ENCODE assay signal across 1 cellular context in the genomic region with DNA sequence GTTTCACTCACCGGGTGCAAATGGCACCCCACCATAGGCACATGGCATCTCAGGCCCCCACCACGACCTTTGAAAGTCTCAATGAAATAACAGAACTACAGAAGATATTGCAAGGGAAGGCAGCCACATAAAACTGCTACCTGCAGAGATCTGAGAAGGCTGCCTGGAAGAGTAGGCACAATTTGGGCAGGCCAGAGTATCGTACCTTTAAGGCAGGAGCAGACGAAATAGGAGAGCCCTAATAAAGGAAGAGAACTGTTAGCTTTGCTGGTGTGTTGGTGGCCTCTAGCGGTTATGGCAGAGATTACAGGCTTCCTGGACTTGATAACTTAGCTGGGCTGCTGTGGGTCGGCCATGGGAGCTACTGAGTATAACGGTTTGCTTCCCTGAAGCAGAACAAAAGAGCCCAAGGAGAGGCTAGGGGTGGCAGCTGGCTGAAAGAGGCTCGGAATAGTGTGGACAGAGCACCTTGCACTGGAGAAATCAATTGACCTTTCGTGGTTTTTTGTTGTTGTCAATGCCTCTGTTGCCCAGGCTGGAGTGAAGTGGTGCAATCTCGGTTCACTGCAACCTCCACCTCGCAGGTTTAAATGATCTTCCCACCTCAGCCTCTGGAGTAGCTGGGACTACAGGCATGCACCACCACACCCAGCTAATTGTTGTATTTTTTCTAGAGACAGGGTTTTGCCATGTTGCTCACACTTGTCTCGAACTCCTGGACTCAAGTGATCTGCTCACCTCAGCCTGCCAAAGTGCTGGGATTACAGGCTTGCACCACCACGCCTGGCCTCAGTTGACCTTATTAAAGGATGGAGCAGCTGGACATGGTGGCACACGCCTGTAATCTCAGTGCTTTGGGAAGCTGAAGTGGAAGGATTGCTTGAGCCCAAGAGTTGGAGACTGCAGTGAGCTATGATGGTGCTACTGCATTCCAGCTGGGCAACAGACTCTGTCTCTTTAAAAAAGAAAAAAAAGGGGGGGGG.
TF ChIP-seq lines count a peak whose summit lies in the region.

No MANE protein-coding gene starts in this region.

TF ChIP-seq in K562, 482 proteins besides CTCF, POLR2A, EP300 and RAD21 (continued from another document and continues in another):
- TF ChIP-seq, protein P1, sequence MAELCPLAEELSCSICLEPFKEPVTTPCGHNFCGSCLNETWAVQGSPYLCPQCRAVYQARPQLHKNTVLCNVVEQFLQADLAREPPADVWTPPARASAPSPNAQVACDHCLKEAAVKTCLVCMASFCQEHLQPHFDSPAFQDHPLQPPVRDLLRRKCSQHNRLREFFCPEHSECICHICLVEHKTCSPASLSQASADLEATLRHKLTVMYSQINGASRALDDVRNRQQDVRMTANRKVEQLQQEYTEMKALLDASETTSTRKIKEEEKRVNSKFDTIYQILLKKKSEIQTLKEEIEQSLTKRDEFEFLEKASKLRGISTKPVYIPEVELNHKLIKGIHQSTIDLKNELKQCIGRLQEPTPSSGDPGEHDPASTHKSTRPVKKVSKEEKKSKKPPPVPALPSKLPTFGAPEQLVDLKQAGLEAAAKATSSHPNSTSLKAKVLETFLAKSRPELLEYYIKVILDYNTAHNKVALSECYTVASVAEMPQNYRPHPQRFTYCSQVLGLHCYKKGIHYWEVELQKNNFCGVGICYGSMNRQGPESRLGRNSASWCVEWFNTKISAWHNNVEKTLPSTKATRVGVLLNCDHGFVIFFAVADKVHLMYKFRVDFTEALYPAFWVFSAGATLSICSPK (IDR thresholded peaks at IDR 0.05; ENCODE audit: borderline replicate concordance): no peak
- TF ChIP-seq, protein P2, sequence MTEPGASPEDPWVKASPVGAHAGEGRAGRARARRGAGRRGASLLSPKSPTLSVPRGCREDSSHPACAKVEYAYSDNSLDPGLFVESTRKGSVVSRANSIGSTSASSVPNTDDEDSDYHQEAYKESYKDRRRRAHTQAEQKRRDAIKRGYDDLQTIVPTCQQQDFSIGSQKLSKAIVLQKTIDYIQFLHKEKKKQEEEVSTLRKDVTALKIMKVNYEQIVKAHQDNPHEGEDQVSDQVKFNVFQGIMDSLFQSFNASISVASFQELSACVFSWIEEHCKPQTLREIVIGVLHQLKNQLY (CRISPR knock-in tag; conservative IDR thresholded peaks at IDR 0.05): 0 out of 4 replicates have a peak, but pooled peaks of 1 of the 2 experiments have one; percentile 39
- TF ChIP-seq, protein P3, sequence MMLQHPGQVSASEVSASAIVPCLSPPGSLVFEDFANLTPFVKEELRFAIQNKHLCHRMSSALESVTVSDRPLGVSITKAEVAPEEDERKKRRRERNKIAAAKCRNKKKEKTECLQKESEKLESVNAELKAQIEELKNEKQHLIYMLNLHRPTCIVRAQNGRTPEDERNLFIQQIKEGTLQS (IDR thresholded peaks at IDR 0.05): no peak
- TF ChIP-seq, protein P3 (CRISPR knock-in tag; conservative IDR thresholded peaks at IDR 0.05): peak; percentile 97
- TF ChIP-seq LEF1 (IDR thresholded peaks at IDR 0.05) (no peak), CHD4 (IDR thresholded peaks at IDR 0.05; ENCODE audit: insufficient read depth, insufficient replicate concordance, low read depth, low read length, poor library complexity, severe bottlenecking) (no peak), XRCC5 (IDR thresholded peaks at IDR 0.05; ENCODE audit: low read depth, low read length) (no peak), MECOM (CRISPR knock-in tag; IDR thresholded peaks at IDR 0.05) (no peak), ZNF77 (CRISPR knock-in tag; IDR thresholded peaks at IDR 0.05) (no peak), GATAD2A (IDR thresholded peaks at IDR 0.05) (no peak), ZNF589 (CRISPR knock-in tag; IDR thresholded peaks at IDR 0.05; ENCODE audit: low read depth) (no peak), ZFP36 (IDR thresholded peaks at IDR 0.05; ENCODE audit: low read depth, low read length, partially characterized antibody) (peak; percentile 99), ZNF175 (CRISPR knock-in tag; IDR thresholded peaks at IDR 0.05; ENCODE audit: low read depth) (no peak), GTF2F1 (IDR thresholded peaks at IDR 0.05; ENCODE audit: low read depth, low read length) (peak; percentile 78), NFIC (IDR thresholded peaks at IDR 0.05) (no peak), RFX5 (IDR thresholded peaks at IDR 0.05; ENCODE audit: low read depth, low read length) (0 out of 2 replicates have a peak, but pooled peaks have one; percentile 57), KLF16 (IDR thresholded peaks at IDR 0.05) (no peak), NEUROD1 (IDR thresholded peaks at IDR 0.05; ENCODE audit: borderline replicate concordance, low read depth, low read length, partially characterized antibody) (peak; percentile 64), PPARD (CRISPR knock-in tag; IDR thresholded peaks at IDR 0.05) (no peak), SMC3 (conservative IDR thresholded peaks at IDR 0.05; ENCODE audit: insufficient read depth, low read depth, low read length) (peak; percentile 99), ZZZ3 (IDR thresholded peaks at IDR 0.05) (no peak), RFX1 (IDR thresholded peaks at IDR 0.05) (no peak), RCOR1 (IDR thresholded peaks at IDR 0.05; ENCODE audit: borderline replicate concordance in 1 of 2, low read depth in 2 of 2, low read length in 2 of 2) (peak; percentile 49 to 95; a peak in 2 of 4 replicates), NR4A1 (CRISPR knock-in tag; IDR thresholded peaks at IDR 0.05) (no peak), NR4A1 (tag; IDR thresholded peaks at IDR 0.05) (no peak), HNRNPLL (IDR thresholded peaks at IDR 0.05; ENCODE audit: low read depth, low read length, poor library complexity, severe bottlenecking) (no peak), MAZ (CRISPR knock-in tag; conservative IDR thresholded peaks at IDR 0.05 in 1 of 2, IDR thresholded peaks at IDR 0.05 in 1 of 2) (no peak), CREB1 (IDR thresholded peaks at IDR 0.05) (no peak), CREB1 (CRISPR knock-in tag; IDR thresholded peaks at IDR 0.05) (no peak), ZNF165 (CRISPR knock-in tag; IDR thresholded peaks at IDR 0.05; ENCODE audit: borderline replicate concordance) (no peak), TRIM24 (IDR thresholded peaks at IDR 0.05) (no peak), SIN3B (IDR thresholded peaks at IDR 0.05; ENCODE audit: low read depth) (no peak), XRCC4 (IDR thresholded peaks at IDR 0.05; ENCODE audit: extremely low read depth, insufficient read depth, insufficient read length) (no peak), ZNF668 (CRISPR knock-in tag; IDR thresholded peaks at IDR 0.05) (no peak), MTA2 (IDR thresholded peaks at IDR 0.05; ENCODE audit: low read depth) (no peak), POLR2AphosphoS5 (IDR thresholded peaks at IDR 0.05; ENCODE audit: control insufficient read depth, insufficient read depth, low read depth, low read length) (no peak), SMAD3 (CRISPR knock-in tag; conservative IDR thresholded peaks at IDR 0.05) (no peak), SIRT6 (IDR thresholded peaks at IDR 0.05; ENCODE audit: low read depth, low read length) (peak; percentile 52), ZNF785 (CRISPR knock-in tag; IDR thresholded peaks at IDR 0.05) (no peak), POLR3A (IDR thresholded peaks at IDR 0.05; ENCODE audit: borderline replicate concordance, extremely low read depth, insufficient read depth, insufficient read length) (no peak), ZNF408 (CRISPR knock-in tag; IDR thresholded peaks at IDR 0.05; ENCODE audit: low read depth) (no peak), U2AF1 (optimal IDR thresholded peaks at IDR 0.05; ENCODE audit: low read depth, low read length) (no peak), KDM2B (CRISPR knock-in tag; IDR thresholded peaks at IDR 0.05) (no peak), ZBTB7A (IDR thresholded peaks at IDR 0.05; ENCODE audit: borderline replicate concordance, control insufficient read depth, low read depth, low read length) (no peak), SREBF1 (IDR thresholded peaks at IDR 0.05; ENCODE audit: borderline replicate concordance, low read depth, low read length) (peak; percentile 24; the same call in 1 of the 2 replicates), SREBF2 (CRISPR knock-in tag; IDR thresholded peaks at IDR 0.05) (no peak), NCOA2 (IDR thresholded peaks at IDR 0.05; ENCODE audit: partially characterized antibody in 2 of 2) (no peak)
- TF ChIP-seq, protein P4, sequence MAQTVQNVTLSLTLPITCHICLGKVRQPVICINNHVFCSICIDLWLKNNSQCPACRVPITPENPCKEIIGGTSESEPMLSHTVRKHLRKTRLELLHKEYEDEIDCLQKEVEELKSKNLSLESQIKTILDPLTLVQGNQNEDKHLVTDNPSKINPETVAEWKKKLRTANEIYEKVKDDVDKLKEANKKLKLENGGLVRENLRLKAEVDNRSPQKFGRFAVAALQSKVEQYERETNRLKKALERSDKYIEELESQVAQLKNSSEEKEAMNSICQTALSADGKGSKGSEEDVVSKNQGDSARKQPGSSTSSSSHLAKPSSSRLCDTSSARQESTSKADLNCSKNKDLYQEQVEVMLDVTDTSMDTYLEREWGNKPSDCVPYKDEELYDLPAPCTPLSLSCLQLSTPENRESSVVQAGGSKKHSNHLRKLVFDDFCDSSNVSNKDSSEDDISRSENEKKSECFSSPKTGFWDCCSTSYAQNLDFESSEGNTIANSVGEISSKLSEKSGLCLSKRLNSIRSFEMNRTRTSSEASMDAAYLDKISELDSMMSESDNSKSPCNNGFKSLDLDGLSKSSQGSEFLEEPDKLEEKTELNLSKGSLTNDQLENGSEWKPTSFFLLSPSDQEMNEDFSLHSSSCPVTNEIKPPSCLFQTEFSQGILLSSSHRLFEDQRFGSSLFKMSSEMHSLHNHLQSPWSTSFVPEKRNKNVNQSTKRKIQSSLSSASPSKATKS (CRISPR knock-in tag; IDR thresholded peaks at IDR 0.05): no peak
- TF ChIP-seq, protein P5, sequence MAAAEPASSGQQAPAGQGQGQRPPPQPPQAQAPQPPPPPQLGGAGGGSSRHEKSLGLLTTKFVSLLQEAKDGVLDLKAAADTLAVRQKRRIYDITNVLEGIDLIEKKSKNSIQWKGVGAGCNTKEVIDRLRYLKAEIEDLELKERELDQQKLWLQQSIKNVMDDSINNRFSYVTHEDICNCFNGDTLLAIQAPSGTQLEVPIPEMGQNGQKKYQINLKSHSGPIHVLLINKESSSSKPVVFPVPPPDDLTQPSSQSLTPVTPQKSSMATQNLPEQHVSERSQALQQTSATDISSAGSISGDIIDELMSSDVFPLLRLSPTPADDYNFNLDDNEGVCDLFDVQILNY (CRISPR knock-in tag; IDR thresholded peaks at IDR 0.05): no peak
- TF ChIP-seq, protein P6, sequence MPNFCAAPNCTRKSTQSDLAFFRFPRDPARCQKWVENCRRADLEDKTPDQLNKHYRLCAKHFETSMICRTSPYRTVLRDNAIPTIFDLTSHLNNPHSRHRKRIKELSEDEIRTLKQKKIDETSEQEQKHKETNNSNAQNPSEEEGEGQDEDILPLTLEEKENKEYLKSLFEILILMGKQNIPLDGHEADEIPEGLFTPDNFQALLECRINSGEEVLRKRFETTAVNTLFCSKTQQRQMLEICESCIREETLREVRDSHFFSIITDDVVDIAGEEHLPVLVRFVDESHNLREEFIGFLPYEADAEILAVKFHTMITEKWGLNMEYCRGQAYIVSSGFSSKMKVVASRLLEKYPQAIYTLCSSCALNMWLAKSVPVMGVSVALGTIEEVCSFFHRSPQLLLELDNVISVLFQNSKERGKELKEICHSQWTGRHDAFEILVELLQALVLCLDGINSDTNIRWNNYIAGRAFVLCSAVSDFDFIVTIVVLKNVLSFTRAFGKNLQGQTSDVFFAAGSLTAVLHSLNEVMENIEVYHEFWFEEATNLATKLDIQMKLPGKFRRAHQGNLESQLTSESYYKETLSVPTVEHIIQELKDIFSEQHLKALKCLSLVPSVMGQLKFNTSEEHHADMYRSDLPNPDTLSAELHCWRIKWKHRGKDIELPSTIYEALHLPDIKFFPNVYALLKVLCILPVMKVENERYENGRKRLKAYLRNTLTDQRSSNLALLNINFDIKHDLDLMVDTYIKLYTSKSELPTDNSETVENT (CRISPR knock-in tag; IDR thresholded peaks at IDR 0.05): no peak
- TF ChIP-seq, protein P7, sequence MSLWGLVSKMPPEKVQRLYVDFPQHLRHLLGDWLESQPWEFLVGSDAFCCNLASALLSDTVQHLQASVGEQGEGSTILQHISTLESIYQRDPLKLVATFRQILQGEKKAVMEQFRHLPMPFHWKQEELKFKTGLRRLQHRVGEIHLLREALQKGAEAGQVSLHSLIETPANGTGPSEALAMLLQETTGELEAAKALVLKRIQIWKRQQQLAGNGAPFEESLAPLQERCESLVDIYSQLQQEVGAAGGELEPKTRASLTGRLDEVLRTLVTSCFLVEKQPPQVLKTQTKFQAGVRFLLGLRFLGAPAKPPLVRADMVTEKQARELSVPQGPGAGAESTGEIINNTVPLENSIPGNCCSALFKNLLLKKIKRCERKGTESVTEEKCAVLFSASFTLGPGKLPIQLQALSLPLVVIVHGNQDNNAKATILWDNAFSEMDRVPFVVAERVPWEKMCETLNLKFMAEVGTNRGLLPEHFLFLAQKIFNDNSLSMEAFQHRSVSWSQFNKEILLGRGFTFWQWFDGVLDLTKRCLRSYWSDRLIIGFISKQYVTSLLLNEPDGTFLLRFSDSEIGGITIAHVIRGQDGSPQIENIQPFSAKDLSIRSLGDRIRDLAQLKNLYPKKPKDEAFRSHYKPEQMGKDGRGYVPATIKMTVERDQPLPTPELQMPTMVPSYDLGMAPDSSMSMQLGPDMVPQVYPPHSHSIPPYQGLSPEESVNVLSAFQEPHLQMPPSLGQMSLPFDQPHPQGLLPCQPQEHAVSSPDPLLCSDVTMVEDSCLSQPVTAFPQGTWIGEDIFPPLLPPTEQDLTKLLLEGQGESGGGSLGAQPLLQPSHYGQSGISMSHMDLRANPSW (CRISPR knock-in tag; IDR thresholded peaks at IDR 0.05): peak; percentile 83; the same call in 1 of the 2 replicates
- TF ChIP-seq, protein P8, sequence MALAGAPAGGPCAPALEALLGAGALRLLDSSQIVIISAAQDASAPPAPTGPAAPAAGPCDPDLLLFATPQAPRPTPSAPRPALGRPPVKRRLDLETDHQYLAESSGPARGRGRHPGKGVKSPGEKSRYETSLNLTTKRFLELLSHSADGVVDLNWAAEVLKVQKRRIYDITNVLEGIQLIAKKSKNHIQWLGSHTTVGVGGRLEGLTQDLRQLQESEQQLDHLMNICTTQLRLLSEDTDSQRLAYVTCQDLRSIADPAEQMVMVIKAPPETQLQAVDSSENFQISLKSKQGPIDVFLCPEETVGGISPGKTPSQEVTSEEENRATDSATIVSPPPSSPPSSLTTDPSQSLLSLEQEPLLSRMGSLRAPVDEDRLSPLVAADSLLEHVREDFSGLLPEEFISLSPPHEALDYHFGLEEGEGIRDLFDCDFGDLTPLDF (CRISPR knock-in tag; IDR thresholded peaks at IDR 0.05): peak; percentile 83; the same call in 1 of the 2 replicates
- TF ChIP-seq, protein P9, sequence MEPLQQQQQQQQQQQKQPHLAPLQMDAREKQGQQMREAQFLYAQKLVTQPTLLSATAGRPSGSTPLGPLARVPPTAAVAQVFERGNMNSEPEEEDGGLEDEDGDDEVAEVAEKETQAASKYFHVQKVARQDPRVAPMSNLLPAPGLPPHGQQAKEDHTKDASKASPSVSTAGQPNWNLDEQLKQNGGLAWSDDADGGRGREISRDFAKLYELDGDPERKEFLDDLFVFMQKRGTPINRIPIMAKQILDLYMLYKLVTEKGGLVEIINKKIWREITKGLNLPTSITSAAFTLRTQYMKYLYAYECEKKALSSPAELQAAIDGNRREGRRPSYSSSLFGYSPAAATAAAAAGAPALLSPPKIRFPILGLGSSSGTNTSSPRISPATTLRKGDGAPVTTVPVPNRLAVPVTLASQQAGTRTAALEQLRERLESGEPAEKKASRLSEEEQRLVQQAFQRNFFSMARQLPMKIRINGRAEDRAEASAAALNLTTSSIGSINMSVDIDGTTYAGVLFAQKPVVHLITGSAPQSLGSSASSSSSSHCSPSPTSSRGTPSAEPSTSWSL (CRISPR knock-in tag; IDR thresholded peaks at IDR 0.05; ENCODE audit: borderline replicate concordance): no peak
